In the genomic region with DNA sequence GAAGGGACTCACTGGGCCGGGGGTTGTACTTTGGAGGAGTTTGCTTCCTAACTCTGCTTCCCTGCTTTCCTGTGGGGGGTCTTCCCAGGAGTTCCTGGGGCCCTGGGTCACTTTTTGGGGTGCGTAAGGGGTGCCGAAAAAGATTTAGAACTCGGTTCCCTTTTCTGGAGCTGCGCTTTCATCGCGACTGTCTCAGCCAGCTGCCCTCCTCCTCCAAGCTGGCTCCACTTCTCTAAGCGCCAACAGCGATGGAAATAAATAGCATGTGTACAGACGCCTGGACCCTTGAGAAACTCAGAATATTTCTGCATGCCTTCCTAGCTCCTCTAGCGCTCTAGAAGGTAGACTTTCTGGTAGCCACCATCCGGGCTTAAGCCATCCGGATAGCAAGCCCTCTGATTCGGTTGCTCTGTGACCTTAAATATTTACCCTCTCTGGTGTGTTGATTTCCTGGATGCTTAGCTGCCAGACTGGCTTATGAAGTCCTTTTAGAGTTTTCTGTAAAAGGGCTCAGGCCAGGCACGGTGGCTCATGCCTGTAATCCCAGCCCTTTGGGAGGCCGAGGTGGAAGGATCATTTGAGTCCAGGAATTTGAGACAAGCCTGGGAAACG, we compare ENCODE assay signal across 9 cellular contexts. TPM values are rescaled to one million over a fixed set of nuclear protein-coding genes. Genes with fewer than 3 reads are reported as not detected.
DNase-seq lines count a peak whose midpoint lies in the region; ATAC-seq and TF ChIP-seq lines count a peak whose summit lies in the region.
"Not testable (repeated sequence)": the region's sequence is repeated elsewhere in the genome, so short reads cannot be mapped to it uniquely, and the experiment has no call there.
"Had no signal": no experiment of that assay in that cellular context is flagged by ENCODE, and none has a peak within 500 bp of the region (broad histone marks: within the 10 kb centered on the region; RNA-seq: fewer than 3 reads in every experiment).

No MANE protein-coding gene starts in this region.

- H3K4me3 Mint-ChIP-seq in Caco-2 (ENCODE audit: unreplicated experiment); MCF 10A (ENCODE audit: unreplicated experiment): not testable (repeated sequence)

- H3K9me3 Mint-ChIP-seq in Caco-2 (ENCODE audit: unreplicated experiment); MCF 10A (ENCODE audit: unreplicated experiment): not testable (repeated sequence)

- H3K9me2 ChIP-seq in PC-9 (ENCODE audit: insufficient read depth): not testable (repeated sequence)

- intact Hi-C loops in Caco-2 (cut with micrococcal nuclease; ENCODE audit: unreplicated experiment); PC-9 (cut with micrococcal nuclease; ENCODE audit: unreplicated experiment); MCF 10A (cut with micrococcal nuclease); left cardiac atrium (cut with DNase I): not testable (repeated sequence)

- DNase-seq in Caco-2; PC-9; MCF 10A (ENCODE audit: unreplicated experiment); left cardiac atrium; lung (ENCODE audit: low spot score); upper lobe of left lung: not testable (repeated sequence)

- H3K9me3 ChIP-seq in Caco-2; PC-9 (ENCODE audit: insufficient read depth, low read depth); lung (ENCODE audit: control insufficient read depth in 2 of 2, insufficient read depth in 1 of 2, low read length in 1 of 2); upper lobe of left lung: not testable (repeated sequence)

- H3K36me3 ChIP-seq in Caco-2 (ENCODE audit: control insufficient read depth, insufficient read depth, low read length); PC-9 (ENCODE audit: low read depth); lung (ENCODE audit: control insufficient read depth in 2 of 2, insufficient read depth in 2 of 2, low read length in 2 of 2); upper lobe of left lung: not testable (repeated sequence)

- ATAC-seq in GM19395 (IDR thresholded peaks at IDR 0.05; ENCODE audit: unreplicated experiment) (peak; percentile 21), HG03097 (IDR thresholded peaks at IDR 0.05; ENCODE audit: low FRiP score, unreplicated experiment) (peak; percentile 3), left cardiac atrium (peak; percentile 27 to 33), lung (ENCODE audit: insufficient read depth, low FRiP score) (peak; percentile 2), upper lobe of left lung (ENCODE audit: low FRiP score in 2 of 2) (peak; percentile 11 to 60)

- CTCF ChIA-PET in Caco-2 (lab: Charles Lee); PC-9 (lab: Charles Lee); MCF 10A (lab: Yijun Ruan, JAX): not testable (repeated sequence)

- H3K4me1 ChIP-seq in Caco-2; PC-9 (replicated peaks; ENCODE audit: insufficient read depth); lung (ENCODE audit: control insufficient read depth in 2 of 2, insufficient read depth in 2 of 2, low read length in 2 of 2); upper lobe of left lung: not testable (repeated sequence)

- no CpG with 5 or more reads among the region's 17 CpGs for WGBS in lung, 2 donors
- WGBS in upper lobe of left lung, 2 donors: no CpG with 5 or more reads among the region's 17 CpGs

- peaks cover 18% of the 10 kb centered on the region for H3K79me2 ChIP-seq in PC-9 (ENCODE audit: low read depth)

- not testable (repeated sequence) for H3K36me3 Mint-ChIP-seq in Caco-2 (ENCODE audit: insufficient read depth, unreplicated experiment); MCF 10A (ENCODE audit: insufficient read depth, unreplicated experiment)

- not testable (repeated sequence) for H3K27ac Mint-ChIP-seq in Caco-2 (ENCODE audit: unreplicated experiment); MCF 10A (ENCODE audit: low read depth, unreplicated experiment)

- not testable (repeated sequence) for TF ChIP-seq POLR2A in upper lobe of left lung (IDR thresholded peaks at IDR 0.05)

- not testable (repeated sequence) for H3K4me3 ChIP-seq in Caco-2 (ENCODE audit: low read depth, low read length); PC-9; lung; upper lobe of left lung

- H3K27ac ChIP-seq in PC-9; lung (ENCODE audit: low read depth in 1 of 2, low read length in 1 of 2); upper lobe of left lung: not testable (repeated sequence)

- H2AFZ ChIP-seq in PC-9: not testable (repeated sequence)

- POLR2A ChIA-PET in Caco-2 (lab: Charles Lee); PC-9 (lab: Charles Lee; ENCODE audit: unreplicated experiment); MCF 10A (lab: Yijun Ruan, JAX): not testable (repeated sequence)

- not testable (repeated sequence) for H3F3A ChIP-seq in PC-9 (ENCODE audit: insufficient read depth, low read depth)

- BruUV-seq in Caco-2 (replicated peaks; lab: Mats Ljungman, UMichigan): TSS peak; percentile 44
- TSS peak; percentile 63 for BruUV-seq in PC-9 (replicated peaks; lab: Mats Ljungman, UMichigan)
- BruUV-seq in MCF 10A (replicated peaks; lab: Mats Ljungman, UMichigan): TSS peak; percentile 35

- not testable (repeated sequence) for H3K4me1 Mint-ChIP-seq in Caco-2 (ENCODE audit: low read depth, unreplicated experiment); MCF 10A (ENCODE audit: insufficient read depth, unreplicated experiment)

- H3K27me3 ChIP-seq in Caco-2 (replicated peaks; ENCODE audit: control insufficient read depth, insufficient read depth, low read length); PC-9 (ENCODE audit: insufficient read depth, low read depth); lung (ENCODE audit: control insufficient read depth, insufficient read depth); upper lobe of left lung: not testable (repeated sequence)

- H3K27me3 Mint-ChIP-seq in Caco-2 (ENCODE audit: insufficient read depth, unreplicated experiment); MCF 10A (ENCODE audit: insufficient read depth, unreplicated experiment): not testable (repeated sequence)

- not testable (repeated sequence) for TF ChIP-seq EP300 in upper lobe of left lung (IDR thresholded peaks at IDR 0.05)

- not testable (repeated sequence) for H3K4me2 ChIP-seq in PC-9

- not testable (repeated sequence) for H4K20me1 ChIP-seq in PC-9 (ENCODE audit: insufficient read depth)

- TF ChIP-seq CTCF in Caco-2 (IDR thresholded peaks at IDR 0.05; ENCODE audit: insufficient read depth in 1 of 2, low read depth in 1 of 2, low read length in 1 of 2, severe bottlenecking in 1 of 2, unreplicated experiment in 1 of 2); PC-9 (conservative IDR thresholded peaks at IDR 0.05); MCF 10A (IDR thresholded peaks at IDR 0.05; ENCODE audit: unreplicated experiment); lung (IDR thresholded peaks at IDR 0.05; ENCODE audit: control extremely low read depth, extremely low read depth); upper lobe of left lung (IDR thresholded peaks at IDR 0.05): not testable (repeated sequence)

RNA-seq across cellular contexts. Expression of a gene that starts 0.9 kb away (rescaled TPM):
- total RNA-seq in Caco-2 (2022) (45.2 and 54.7 TPM in 2 replicates), PC-9 (2021) (100 and 127 TPM in 2 replicates), MCF 10A (2022) (29.9 and 35.2 TPM in 2 replicates), left cardiac atrium (10 to 100 TPM in 1 of 2 donors, 1 to 10 TPM in 1; 8.5 to 11.4 TPM), lung (10 to 100 TPM; 18.5 to 55.3 TPM), upper lobe of left lung (10 to 100 TPM; 24.2 to 82.8 (median 36.1) TPM)
- 10 to 100 TPM; 39.5 to 44.2 TPM for polyA plus RNA-seq in lung

RNA-seq across cellular contexts. Expression of a gene that starts 37.6 kb away (rescaled TPM):
- total RNA-seq in Caco-2 (2022) (3.2 and 5.5 TPM in 2 replicates), PC-9 (2021) (14.2 and 20.9 TPM in 2 replicates), MCF 10A (2022) (5.6 TPM in 2 replicates), left cardiac atrium (under 1 TPM in 1 of 2 donors, not detected in 1; 0.76 TPM), lung (10 to 100 TPM in 1 of 2 donors, under 1 TPM in 1; 0.74 to 15.7 TPM), upper lobe of left lung (10 to 100 TPM in 1 of 6 donors, 1 to 10 TPM in 1, under 1 TPM in 3, not detected in 1; 0.61 to 11.8 (median 0.78) TPM)
- polyA plus RNA-seq in lung: 1 to 10 TPM; 1.6 to 5.2 TPM

RNA-seq across cellular contexts. Expression of a gene that starts 48.0 kb away (rescaled TPM):
- total RNA-seq in Caco-2 (2022): 5.3 and 9.1 TPM in 2 replicates
- total RNA-seq in PC-9 (2021): 16.8 and 19.2 TPM in 2 replicates
- total RNA-seq in MCF 10A (2022): 1.0 and 1.1 TPM in 2 replicates
- 10 to 100 TPM in 1 of 2 donors, 1 to 10 TPM in 1; 3.7 to 33.8 TPM for total RNA-seq in left cardiac atrium
- total RNA-seq in lung: 10 to 100 TPM in 1 of 2 donors, 1 to 10 TPM in 1; 3.6 to 12.4 TPM
- 10 to 100 TPM in 1 of 2 donors, 1 to 10 TPM in 1; 4.7 to 24.3 TPM for polyA plus RNA-seq in lung
- 100 to 1,000 TPM in 1 of 6 donors, 10 to 100 TPM in 5; 26.8 to 507 (median 51.0) TPM for total RNA-seq in upper lobe of left lung
- polyA plus RNA-seq: GM23248 had no signal

RNA-seq across cellular contexts. Expression of a gene that starts 52.9 kb away (rescaled TPM):
- total RNA-seq in Caco-2 (2022): 1.1 and 1.6 TPM in 2 replicates
- 3.5 and 3.9 TPM in 2 replicates for total RNA-seq in PC-9 (2021)
- 0.42 and 0.58 TPM in 2 replicates for total RNA-seq in MCF 10A (2022)
- total RNA-seq in left cardiac atrium: 1 to 10 TPM in 1 of 2 donors, under 1 TPM in 1; 0.55 to 1.4 TPM
- 1 to 10 TPM in 1 of 2 donors, under 1 TPM in 1; 0.28 to 2.1 TPM for total RNA-seq in lung
- 1 to 10 TPM; 1.8 to 1.9 TPM for polyA plus RNA-seq in lung
- total RNA-seq in upper lobe of left lung: 1 to 10 TPM in 5 of 6 donors, not detected in 1; 1.7 to 2.1 (median 1.9) TPM
